In genomic region chr20:25273541-25274358, GRCh38 we compare ENCODE assay signal across 11 cellular contexts. TPM values are rescaled to one million over a fixed set of nuclear protein-coding genes. Genes with fewer than 3 reads are reported as not detected.
A peak's percentile ranks its signal among the peaks of the same experiment; 100 is the strongest.
DNase-seq lines count a peak whose midpoint lies in the region; ATAC-seq and TF ChIP-seq lines count a peak whose summit lies in the region.
"Had no signal": no experiment of that assay in that cellular context is flagged by ENCODE, and none has a peak within 500 bp of the region (broad histone marks: within the 10 kb centered on the region; RNA-seq: fewer than 3 reads in every experiment).

No MANE protein-coding gene starts in this region.

- H3K4me1 ChIP-seq in gastroesophageal sphincter (peaks cover 0 to 72% (median 10%) of the 10 kb centered on the region in 3 donors), muscle layer of colon (ENCODE audit: insufficient read depth, low read length) (peaks cover 32% of the 10 kb centered on the region)

- H3K4me3 Mint-ChIP-seq in stimulated activated effector memory CD8-positive, alpha-beta T cell treated with anti-CD3 and anti-CD28 coated beads, Interleukin-12 subunit alpha, Interleukin-12 subunit beta, amount 100 ng/mL, for 72 hours, result no peak overlapping the region
- H3K4me3 Mint-ChIP-seq: activated CD4-positive, alpha-beta T cell treated with anti-CD3 and anti-CD28 coated beads, Interleukin-2, amount 10 ng/mL, durations not matched to agents 7 days and 5 days had no signal

- ATAC-seq in gastroesophageal sphincter (peak; percentile 69), esophagus mucosa (no peak)
- no peak for ATAC-seq in stimulated activated effector memory CD8-positive, alpha-beta T cell treated with anti-CD3 and anti-CD28 coated beads, Interleukin-12 subunit alpha, Interleukin-12 subunit beta, amount 100 ng/mL, for 72 hours

- no peak for TF ChIP-seq CTCF in gastroesophageal sphincter (IDR thresholded peaks at IDR 0.05)

- H3K27me3 ChIP-seq in gastroesophageal sphincter, result no peaks in the 10 kb centered on the region
- no peaks in the 10 kb centered on the region for H3K27me3 ChIP-seq in muscle layer of colon (ENCODE audit: control insufficient read depth in 1 of 2, insufficient read depth in 2 of 2, low read length in 2 of 2)

- H3K36me3 ChIP-seq in gastroesophageal sphincter (peaks cover 0 to 100% of the 10 kb centered on the region in 2 donors), muscle layer of colon (ENCODE audit: insufficient read depth, low read length) (peaks cover 75% of the 10 kb centered on the region)

- no peaks in the 10 kb centered on the region for H3K9me3 ChIP-seq in gastroesophageal sphincter
- no peaks in the 10 kb centered on the region for H3K9me3 ChIP-seq in muscle layer of colon (ENCODE audit: low read length)

- no peak overlapping the region for H3K27ac Mint-ChIP-seq in stimulated activated effector memory CD8-positive, alpha-beta T cell treated with anti-CD3 and anti-CD28 coated beads, Interleukin-12 subunit alpha, Interleukin-12 subunit beta, amount 100 ng/mL, for 72 hours
- H3K27ac Mint-ChIP-seq: activated CD4-positive, alpha-beta T cell treated with anti-CD3 and anti-CD28 coated beads, Interleukin-2, amount 10 ng/mL, durations not matched to agents 7 days and 5 days had no signal

- no peak overlapping the region for H3K4me3 ChIP-seq in gastroesophageal sphincter
- H3K4me3 ChIP-seq in muscle layer of colon (ENCODE audit: low read depth in 1 of 2, low read length in 2 of 2), result no peak overlapping the region

- no peaks in the 10 kb centered on the region for H3K9me3 Mint-ChIP-seq in stimulated activated effector memory CD8-positive, alpha-beta T cell treated with anti-CD3 and anti-CD28 coated beads, Interleukin-12 subunit alpha, Interleukin-12 subunit beta, amount 100 ng/mL, for 72 hours
- H3K9me3 Mint-ChIP-seq: activated CD4-positive, alpha-beta T cell treated with anti-CD3 and anti-CD28 coated beads, Interleukin-2, amount 10 ng/mL, durations not matched to agents 7 days and 5 days had no signal

- TF ChIP-seq POLR2A in gastroesophageal sphincter (IDR thresholded peaks at IDR 0.05), result no peak

- DNase-seq in activated gamma-delta T cell treated with Interleukin-2 at 50 U/mL for 16 hours, result peak; percentile 1
- DNase-seq in activated gamma-delta T cell (lab: John Stamatoyannopoulos, UW), result no peak
- peak; percentile 60 for DNase-seq in ureter (ENCODE audit: low spot score)
- no peak for DNase-seq in NCI-H2029 (lab: John Stamatoyannopoulos, UW)
- DNase-seq in stimulated activated effector memory CD8-positive, alpha-beta T cell treated with anti-CD3 and anti-CD28 coated beads, Interleukin-12 subunit alpha, Interleukin-12 subunit beta, amount 100 ng/mL, for 72 hours (ENCODE audit: low spot score in 2 of 2), result no peak
- DNase-seq: activated CD4-positive, alpha-beta T cell treated with anti-CD3 and anti-CD28 coated beads, Interleukin-2, amount 10 ng/mL, durations not matched to agents 7 days and 5 days; DND-41; OCI-M1 had no signal

- peaks cover 52% of the 10 kb centered on the region for H3K36me3 Mint-ChIP-seq in stimulated activated effector memory CD8-positive, alpha-beta T cell treated with anti-CD3 and anti-CD28 coated beads, Interleukin-12 subunit alpha, Interleukin-12 subunit beta, amount 100 ng/mL, for 72 hours

- WGBS in gastroesophageal sphincter (ENCODE audit: low coverage in 1 of 2), 2 donors, result 48 to 73% methylated on average over 12 to 15 of the region's 20 CpGs

- peak overlapping the region; percentile 12 for H3K9ac ChIP-seq in muscle layer of colon (ENCODE audit: low read length)

- TF ChIP-seq EP300 in gastroesophageal sphincter (IDR thresholded peaks at IDR 0.05), result no peak

- no peaks in the 10 kb centered on the region for H3K4me1 Mint-ChIP-seq in stimulated activated effector memory CD8-positive, alpha-beta T cell treated with anti-CD3 and anti-CD28 coated beads, Interleukin-12 subunit alpha, Interleukin-12 subunit beta, amount 100 ng/mL, for 72 hours
- H3K4me1 Mint-ChIP-seq: activated CD4-positive, alpha-beta T cell treated with anti-CD3 and anti-CD28 coated beads, Interleukin-2, amount 10 ng/mL, durations not matched to agents 7 days and 5 days had no signal

- H3K27ac ChIP-seq in gastroesophageal sphincter (peak overlapping the region; percentile 69 to 87 (median 82)), muscle layer of colon (ENCODE audit: low read depth, low read length) (peak overlapping the region; percentile 84)

RNA-seq across cellular contexts. Expression of gene PYGB, which starts 25.9 kb away (rescaled TPM):
- total RNA-seq in gastroesophageal sphincter (100 to 1,000 TPM; 131 to 663 (median 337) TPM), ureter (109 TPM), esophagus mucosa (63.1 TPM)

Comparison
In these comparisons a context has a peak if more than half of its experiments do, and no peak if none do; other contexts are left out.
1. DNase-seq: peak in activated gamma-delta T cell treated with Interleukin-2 at 50 U/mL for 16 hours (single experiment) and ureter (single experiment); none in activated gamma-delta T cell (single experiment), NCI-H2029 (single experiment) and stimulated activated effector memory CD8-positive, alpha-beta T cell treated with anti-CD3 and anti-CD28 coated beads, Interleukin-12 subunit alpha, Interleukin-12 subunit beta, amount 100 ng/mL, for 72 hours (0 of 2).